29 cellular contexts compared by ENCODE assay signal in genomic region chr17:40244255-40244654, GRCh38. TPM values are rescaled to one million over a fixed set of nuclear protein-coding genes. Genes with fewer than 3 reads are reported as not detected.
A peak's percentile ranks its signal among the peaks of the same experiment; 100 is the strongest.
DNase-seq lines count a peak whose midpoint lies in the region; ATAC-seq and TF ChIP-seq lines count a peak whose summit lies in the region.
"Had no signal": no experiment of that assay in that cellular context is flagged by ENCODE, and none has a peak within 500 bp of the region (broad histone marks: within the 10 kb centered on the region; RNA-seq: fewer than 3 reads in every experiment).

No MANE protein-coding gene starts in this region.

- H3K27ac Mint-ChIP-seq in natural killer cell, result peak overlapping the region; percentile 53 to 57
- no peak overlapping the region for H3K27ac Mint-ChIP-seq in natural killer cell treated with Interleukin-12 subunit alpha and Interleukin-12 subunit beta and Interleukin-15 and Interleukin-18, amount 100 ng/mL, for 72 hours
- H3K27ac Mint-ChIP-seq in chondrocyte (ENCODE audit: unreplicated experiment), result peak overlapping the region; percentile 49
- peak overlapping the region; percentile 73 for H3K27ac Mint-ChIP-seq in osteocyte (ENCODE audit: unreplicated experiment)
- H3K27ac Mint-ChIP-seq: activated CD4-positive, alpha-beta T cell treated with anti-CD3 and anti-CD28 coated beads for 36 hours; activated CD8-positive, alpha-beta T cell treated with anti-CD3 and anti-CD28 coated beads, Interleukin-2, amount 10 ng/mL, durations not matched to agents 7 days and 5 days; activated naive CD4-positive, alpha-beta T cell treated with anti-CD3 and anti-CD28 coated beads, Interleukin-2, amount 50 U/mL, for 24 hours; activated T-helper 2 cell treated with anti-CD3 and anti-CD28 coated beads, Interferon-gamma antibody, Interleukin-2, Interleukin-4, amounts not matched to agents 10 μg/mL and 5 μg/mL and 100 μg/mL, durations not matched to agents 14 hours and 24 hours and 36 hours had no signal

- H3K36me3 Mint-ChIP-seq in natural killer cell (no peaks in the 10 kb centered on the region), chondrocyte (ENCODE audit: low read depth) (no peaks in the 10 kb centered on the region), osteocyte (ENCODE audit: unreplicated experiment) (peaks cover 1% of the 10 kb centered on the region)
- H3K36me3 Mint-ChIP-seq in natural killer cell treated with Interleukin-12 subunit alpha and Interleukin-12 subunit beta and Interleukin-15 and Interleukin-18, amount 100 ng/mL, for 72 hours, result no peaks in the 10 kb centered on the region

- peaks cover 44 to 55% of the 10 kb centered on the region in 2 donors for H3K4me1 Mint-ChIP-seq in natural killer cell
- peaks cover 22 to 40% of the 10 kb centered on the region in 2 donors for H3K4me1 Mint-ChIP-seq in natural killer cell treated with Interleukin-12 subunit alpha and Interleukin-12 subunit beta and Interleukin-15 and Interleukin-18, amount 100 ng/mL, for 72 hours (ENCODE audit: low read depth in 2 of 2)
- H3K4me1 Mint-ChIP-seq in chondrocyte (ENCODE audit: low read depth), result peaks cover 36% of the 10 kb centered on the region
- peaks cover 32% of the 10 kb centered on the region for H3K4me1 Mint-ChIP-seq in osteocyte (ENCODE audit: unreplicated experiment)

- H3K9me3 Mint-ChIP-seq in natural killer cell (no peaks in the 10 kb centered on the region), chondrocyte (ENCODE audit: low read depth) (no peaks in the 10 kb centered on the region), osteocyte (ENCODE audit: unreplicated experiment) (no peaks in the 10 kb centered on the region)
- no peaks in the 10 kb centered on the region for H3K9me3 Mint-ChIP-seq in natural killer cell treated with Interleukin-12 subunit alpha and Interleukin-12 subunit beta and Interleukin-15 and Interleukin-18, amount 100 ng/mL, for 72 hours
- H3K9me3 Mint-ChIP-seq: activated naive CD4-positive, alpha-beta T cell treated with anti-CD3 and anti-CD28 coated beads, Interleukin-2, amount 50 U/mL, for 24 hours; activated T-helper 2 cell treated with anti-CD3 and anti-CD28 coated beads, Interferon-gamma antibody, Interleukin-2, Interleukin-4, amounts not matched to agents 10 μg/mL and 5 μg/mL and 100 μg/mL, durations not matched to agents 14 hours and 24 hours and 36 hours; CD14-positive monocyte had no signal

- no peak for ATAC-seq in natural killer cell
- ATAC-seq in natural killer cell treated with Interleukin-12 subunit alpha and Interleukin-12 subunit beta and Interleukin-15 and Interleukin-18, amount 100 ng/mL, for 72 hours, result no peak
- ATAC-seq in GM21381 (IDR thresholded peaks at IDR 0.05; ENCODE audit: unreplicated experiment), result no peak
- ATAC-seq: activated CD4-positive, alpha-beta T cell treated with anti-CD3 and anti-CD28 coated beads for 36 hours; activated CD8-positive, alpha-beta T cell treated with anti-CD3 and anti-CD28 coated beads, Interleukin-2, amount 10 ng/mL, durations not matched to agents 7 days and 5 days; HepG2; left colon; PC-3; upper lobe of right lung had no signal

- intact Hi-C loops in natural killer cell (cut with micrococcal nuclease), result no loop called here
- intact Hi-C loops in lower leg skin (cut with DNase I; ENCODE audit: low total_unique reads), result no loop called here

- no peak for TF ChIP-seq POLR2A in lower leg skin (IDR thresholded peaks at IDR 0.05)

- TF ChIP-seq CTCF in natural killer cell (IDR thresholded peaks at IDR 0.05) (no peak), chondrocyte (IDR thresholded peaks at IDR 0.05) (no peak), osteocyte (IDR thresholded peaks at IDR 0.05) (no peak), lower leg skin (IDR thresholded peaks at IDR 0.05) (no peak)

- 67 to 72% methylated on average over 4 of the region's 4 CpGs for WGBS in lower leg skin, 2 donors

- H3K4me3 Mint-ChIP-seq in natural killer cell (no peak overlapping the region), chondrocyte (ENCODE audit: unreplicated experiment) (no peak overlapping the region), osteocyte (ENCODE audit: unreplicated experiment) (no peak overlapping the region)
- no peak overlapping the region for H3K4me3 Mint-ChIP-seq in natural killer cell treated with Interleukin-12 subunit alpha and Interleukin-12 subunit beta and Interleukin-15 and Interleukin-18, amount 100 ng/mL, for 72 hours
- H3K4me3 Mint-ChIP-seq: activated CD4-positive, alpha-beta T cell treated with anti-CD3 and anti-CD28 coated beads for 36 hours; activated CD8-positive, alpha-beta T cell treated with anti-CD3 and anti-CD28 coated beads, Interleukin-2, amount 10 ng/mL, durations not matched to agents 7 days and 5 days; activated naive CD4-positive, alpha-beta T cell treated with anti-CD3 and anti-CD28 coated beads, Interleukin-2, amount 50 U/mL, for 24 hours; CD14-positive monocyte had no signal

- DNase-seq in natural killer cell, result no peak
- DNase-seq in natural killer cell treated with Interleukin-12 subunit alpha and Interleukin-12 subunit beta and Interleukin-15 and Interleukin-18, amount 100 ng/mL, for 72 hours (ENCODE audit: low spot score), result no peak
- DNase-seq in chondrocyte (ENCODE audit: low spot score), result no peak
- no peak for DNase-seq in osteocyte (ENCODE audit: extremely low spot score, unreplicated experiment)
- no peak for DNase-seq in DMS153 (lab: John Stamatoyannopoulos, UW)
- DNase-seq in lower leg skin (ENCODE audit: low spot score in 2 of 2), result no peak
- DNase-seq in activated CD4-positive, alpha-beta T cell treated with anti-CD3 and anti-CD28 coated beads for 1 hour, result no peak
- DNase-seq: activated CD4-positive, alpha-beta T cell treated with anti-CD3 and anti-CD28 coated beads for 36 hours; activated CD8-positive, alpha-beta T cell treated with anti-CD3 and anti-CD28 coated beads, Interleukin-2, amount 10 ng/mL, durations not matched to agents 7 days and 5 days; amniotic stem cell; effector CD4-positive, alpha-beta T cell; EL; HCEC 1CT; Karpas-422; left colon; mesenchymal stem cell; NCI-H1417; NCI-H2029; NCI-H524 treated with DMSO at 0.1 percent for 48 hours; PC-3; sigmoid colon; stimulated activated CD4-positive, alpha-beta T cell treated with anti-CD3 and anti-CD28 coated beads, Interleukin-4, amount 100 ng/mL, for 1 hour; T-helper 2 cell; upper lobe of right lung had no signal

- H3K27me3 Mint-ChIP-seq in natural killer cell (ENCODE audit: low read depth in 2 of 2) (no peaks in the 10 kb centered on the region), chondrocyte (ENCODE audit: low read depth) (no peaks in the 10 kb centered on the region), osteocyte (ENCODE audit: unreplicated experiment) (no peaks in the 10 kb centered on the region)
- H3K27me3 Mint-ChIP-seq in natural killer cell treated with Interleukin-12 subunit alpha and Interleukin-12 subunit beta and Interleukin-15 and Interleukin-18, amount 100 ng/mL, for 72 hours, result no peaks in the 10 kb centered on the region
- H3K27me3 Mint-ChIP-seq: activated CD4-positive, alpha-beta T cell treated with anti-CD3 and anti-CD28 coated beads for 36 hours; activated naive CD4-positive, alpha-beta T cell treated with anti-CD3 and anti-CD28 coated beads, Interleukin-2, amount 50 U/mL, for 24 hours had no signal

- H3K4me3 ChIP-seq in lower leg skin (ENCODE audit: low read depth, poor library complexity, severe bottlenecking), result no peak overlapping the region
- H3K4me3 ChIP-seq: sigmoid colon, upper lobe of right lung had no signal

RNA-seq across cellular contexts. Expression of gene WIPF2, which starts 25.2 kb away (rescaled TPM):
- total RNA-seq in natural killer cell (10 to 100 TPM; 43.2 to 47.4 (median 43.9) TPM), chondrocyte (25.9 to 28.3 TPM (median 28.1 TPM) in 3 replicates), osteocyte (28.3 and 28.6 TPM in 2 replicates), lower leg skin (10 to 100 TPM; 14.5 to 24.3 (median 18.5) TPM)
- 10 to 100 TPM; 32.4 to 34.6 TPM for total RNA-seq in natural killer cell treated with Interleukin-12 subunit alpha and Interleukin-12 subunit beta and Interleukin-15 and Interleukin-18, amount 100 ng/mL, for 72 hours

RNA-seq across cellular contexts. Expression of gene CDC6, which starts 43.4 kb away (rescaled TPM):
- 1 to 10 TPM; 3.4 to 4.9 (median 3.8) TPM for total RNA-seq in natural killer cell
- total RNA-seq in natural killer cell treated with Interleukin-12 subunit alpha and Interleukin-12 subunit beta and Interleukin-15 and Interleukin-18, amount 100 ng/mL, for 72 hours, result 100 to 1,000 TPM in 1 of 2 donors, 10 to 100 TPM in 1; 79.2 to 172 TPM
- total RNA-seq in chondrocyte, result 8.5 to 33.1 TPM (median 9.9 TPM) in 3 replicates
- 6.7 and 10.8 TPM in 2 replicates for total RNA-seq in osteocyte
- 1 to 10 TPM in 2 of 4 donors, under 1 TPM in 2; 0.42 to 1.6 (median 1.0) TPM for total RNA-seq in lower leg skin

Comparison
In these comparisons a context has a peak if more than half of its experiments do, and no peak if none do; other contexts are left out.
1. H3K27ac Mint-ChIP-seq: peak in natural killer cell (2 of 2), chondrocyte (single experiment) and osteocyte (single experiment); none in natural killer cell treated with Interleukin-12 subunit alpha and Interleukin-12 subunit beta and Interleukin-15 and Interleukin-18, amount 100 ng/mL, for 72 hours (0 of 2).